ENCODE assay signal across 9 cellular contexts in genomic region chr19:56765107-56765506, GRCh38.
DNase-seq lines count a peak whose midpoint lies in the region; ATAC-seq and TF ChIP-seq lines count a peak whose summit lies in the region.
"Had no signal": no experiment of that assay in that cellular context is flagged by ENCODE, and none has a peak within 500 bp of the region (broad histone marks: within the 10 kb centered on the region; RNA-seq: fewer than 3 reads in every experiment).

No MANE protein-coding gene starts in this region.

- H3K27ac ChIP-seq in colonic mucosa = no peak overlapping the region

- H3K9ac ChIP-seq in colonic mucosa (ENCODE audit: low read depth in 2 of 2, low read length in 2 of 2) = no peak overlapping the region

- H3K4me3 ChIP-seq in colonic mucosa = peak overlapping the region; percentile 17

- H3K9me3 ChIP-seq in colonic mucosa = no peaks in the 10 kb centered on the region

- H3K36me3 ChIP-seq in colonic mucosa = no peaks in the 10 kb centered on the region

- H3K27me3 ChIP-seq in colonic mucosa = no peaks in the 10 kb centered on the region

- ATAC-seq in HG02885 (IDR thresholded peaks at IDR 0.05; ENCODE audit: poor library complexity, unreplicated experiment) = no peak
- ATAC-seq: HCT116 had no signal

- intact Hi-C loops in colonic mucosa (cut with DNase I) = no loop called here

- peak; percentile 37 for DNase-seq in DMS53 (lab: John Stamatoyannopoulos, UW)
- DNase-seq in DMS53 treated with DMSO at 0.1 percent for 48 hours (lab: John Stamatoyannopoulos, UW; ENCODE audit: unreplicated experiment) = no peak
- peak; percentile 33 for DNase-seq in colonic mucosa
- DNase-seq in midbrain (lab: John Stamatoyannopoulos, UW) = peak; percentile 86
- peak; percentile 88 for DNase-seq in superior temporal gyrus (ENCODE audit: extremely low spot score)
- no peak for DNase-seq in T-helper 9 cell
- DNase-seq in NCI-H1105 (lab: John Stamatoyannopoulos, UW) = no peak

- TF ChIP-seq CTCF in colonic mucosa (IDR thresholded peaks at IDR 0.05) = no peak

- no peaks in the 10 kb centered on the region for H3K4me1 ChIP-seq in colonic mucosa

Comparison
In these comparisons a context has a peak if more than half of its experiments do, and no peak if none do; other contexts are left out.
1. DNase-seq: peak in DMS53 (single experiment), colonic mucosa (single experiment), midbrain (single experiment) and superior temporal gyrus (single experiment); none in DMS53 treated with DMSO at 0.1 percent for 48 hours (single experiment), T-helper 9 cell (single experiment) and NCI-H1105 (single experiment).